Comparison of ENCODE assay signal across 28 cellular contexts in genomic region chr10:31942892-31943291, GRCh38. TPM values are rescaled to one million over a fixed set of nuclear protein-coding genes. Genes with fewer than 3 reads are reported as not detected.
DNase-seq lines count a peak whose midpoint lies in the region; ATAC-seq, FAIRE-seq and TF ChIP-seq lines count a peak whose summit lies in the region.
"Had no signal": no experiment of that assay in that cellular context is flagged by ENCODE, and none has a peak within 500 bp of the region (broad histone marks: within the 10 kb centered on the region; RNA-seq: fewer than 3 reads in every experiment).

No MANE protein-coding gene starts in this region.

- H3K27ac ChIP-seq in HCT116 (ENCODE audit: low read depth, low read length) (peak overlapping the region; percentile 95), VCaP (peak overlapping the region; percentile 80), left lung (no peak overlapping the region), small intestine (ENCODE audit: low read depth in 1 of 2, low read length in 1 of 2) (peak overlapping the region in 1 of 2 donors; percentile 38), suprapubic skin (no peak overlapping the region), MM.1S (ENCODE audit: low read length) (no peak overlapping the region)
- H3K27ac ChIP-seq: gastrocnemius medialis, ovary, right atrium auricular region had no signal

- H3K36me3 ChIP-seq in HCT116 (ENCODE audit: control insufficient read depth in 1 of 2, insufficient read depth in 2 of 2, low read length in 2 of 2): no peaks in the 10 kb centered on the region
- no peaks in the 10 kb centered on the region for H3K36me3 ChIP-seq in left lung
- H3K36me3 ChIP-seq in small intestine (ENCODE audit: control insufficient read depth in 2 of 2, insufficient read depth in 2 of 2, low read length in 2 of 2): no peaks in the 10 kb centered on the region
- H3K36me3 ChIP-seq in suprapubic skin: no peaks in the 10 kb centered on the region
- no peaks in the 10 kb centered on the region for H3K36me3 ChIP-seq in MM.1S (replicated peaks; ENCODE audit: insufficient read depth, low read length)
- H3K36me3 ChIP-seq: gastrocnemius medialis, HAP-1, ovary, right atrium auricular region had no signal

- POLR2A ChIA-PET in HCT116 (lab: Charles Lee): interaction anchor here (1.6 kb wide), 1 partner anchor 10 kb away, joined by 5 read pairs; no protein-coding TSS in a partner anchor

- H3K79me2 ChIP-seq in HCT116 (ENCODE audit: insufficient read depth, low read length): peaks cover 7% of the 10 kb centered on the region; the same call in 1 of the 2 replicates
- no peaks in the 10 kb centered on the region for H3K79me2 ChIP-seq in MM.1S (ENCODE audit: low read length)

- TF ChIP-seq CTCF in HCT116 (IDR thresholded peaks at IDR 0.05 in 2 of 3, conservative IDR thresholded peaks at IDR 0.05 in 1 of 3; ENCODE audit: borderline replicate concordance in 1 of 3, insufficient read depth in 1 of 3, low read depth in 2 of 3, low read length in 2 of 3) (no peak), VCaP (conservative IDR thresholded peaks at IDR 0.05) (no peak), left lung (IDR thresholded peaks at IDR 0.05) (no peak), suprapubic skin (IDR thresholded peaks at IDR 0.05) (no peak), MM.1S (IDR thresholded peaks at IDR 0.05; ENCODE audit: low read length) (no peak)

- ATAC-seq in HCT116 (no peak), left lung (peak; percentile 55), GM21367 (IDR thresholded peaks at IDR 0.05; ENCODE audit: unreplicated experiment) (no peak), HG03097 (IDR thresholded peaks at IDR 0.05; ENCODE audit: low FRiP score, unreplicated experiment) (no peak)
- ATAC-seq: activated CD4-positive, CD25-positive, alpha-beta regulatory T cell treated with anti-CD3 and anti-CD28 coated beads, Interleukin-2, amount 50 U/mL, for 24 hours; gastrocnemius medialis; left ventricle myocardium superior had no signal

- H3K9me3 ChIP-seq in HCT116 (ENCODE audit: control insufficient read depth in 1 of 2, insufficient read depth in 1 of 2, low read depth in 1 of 2, low read length in 2 of 2) (no peaks in the 10 kb centered on the region), left lung (no peaks in the 10 kb centered on the region), small intestine (ENCODE audit: control insufficient read depth, low read depth) (no peaks in the 10 kb centered on the region), suprapubic skin (no peaks in the 10 kb centered on the region), MM.1S (replicated peaks; ENCODE audit: insufficient read depth, low read length) (no peaks in the 10 kb centered on the region)
- H3K9me3 ChIP-seq: gastrocnemius medialis, HAP-1, ovary, right atrium auricular region had no signal

- RAD21 ChIA-PET in HCT116 (lab: Charles Lee; ENCODE audit: low non-redundant PET in 1 of 2, low total read pairs in 2 of 2, uncharacterized antibody in 2 of 2, unreplicated experiment in 2 of 2): no interaction called here

- H3K4me2 ChIP-seq in HCT116 (ENCODE audit: low read length): peak overlapping the region; percentile 66
- H3K4me2 ChIP-seq in MM.1S (ENCODE audit: low read depth, low read length): no peak overlapping the region

- CTCF ChIA-PET in HCT116 (lab: Charles Lee): no interaction called here

- H4K20me1 ChIP-seq in HCT116 (ENCODE audit: insufficient read depth) (no peaks in the 10 kb centered on the region), MM.1S (ENCODE audit: insufficient read depth, low read length) (no peaks in the 10 kb centered on the region)

- H3K9ac ChIP-seq in HCT116 (ENCODE audit: low read length) (peak overlapping the region; percentile 56; the same call in 1 of the 2 replicates), MM.1S (ENCODE audit: low read length) (no peak overlapping the region)

- TF ChIP-seq EP300 in suprapubic skin (IDR thresholded peaks at IDR 0.05): no peak

- H3K27me3 ChIP-seq in HCT116 (ENCODE audit: insufficient read depth, low read length) (no peaks in the 10 kb centered on the region), left lung (no peaks in the 10 kb centered on the region), small intestine (ENCODE audit: control insufficient read depth in 2 of 2, insufficient read depth in 2 of 2, low read length in 2 of 2) (no peaks in the 10 kb centered on the region), suprapubic skin (no peaks in the 10 kb centered on the region), MM.1S (replicated peaks; ENCODE audit: insufficient read depth, low read length) (no peaks in the 10 kb centered on the region)
- H3K27me3 ChIP-seq: gastrocnemius medialis, ovary, right atrium auricular region had no signal

- DNase-seq in HCT116 (ENCODE audit: low read depth, low spot score) (no peak), left lung (no peak), small intestine (peak; percentile 89), suprapubic skin (ENCODE audit: low spot score in 2 of 2) (no peak), MM.1S (no peak)
- DNase-seq: activated CD4-positive, alpha-beta memory T cell treated with anti-CD3 and anti-CD28 coated beads, Interleukin-2, amount 10 ng/mL, durations not matched to agents 7 days and 5 days; C1 segment of cervical spinal cord; central memory CD4-positive, alpha-beta T cell; gastrocnemius medialis; hippocampal formation; Kasumi-1; left ventricle myocardium superior; NCI-H1092; NCI-H187; NCI-H2171 treated with DMSO at 0.1 percent for 48 hours; NCI-H524; nephron progenitor cell; NK-92 treated with Interleukin-12 subunit alpha and Interleukin-12 subunit beta, amount 100 ng/mL, for 24 hours; ovary; stimulated activated CD4-positive, alpha-beta T cell treated with anti-CD3 and anti-CD28 coated beads, Interleukin-2, amount 100 ng/mL, for 48 hours had no signal

- H3F3A ChIP-seq in MM.1S (ENCODE audit: insufficient read depth, low read length): no peaks in the 10 kb centered on the region

- WGBS in small intestine, 3 donors: 14 to 66% (median 28%) methylated on average over 4 of the region's 4 CpGs
- WGBS in suprapubic skin: 82% methylated on average over 4 of the region's 4 CpGs

- H3K4me3 ChIP-seq in HCT116 (replicated peaks in 1 of 2; ENCODE audit: low read depth in 1 of 2, low read length in 2 of 2) (no peak overlapping the region), left lung (no peak overlapping the region), small intestine (ENCODE audit: low read depth in 1 of 2, low read length in 2 of 2) (no peak overlapping the region), suprapubic skin (no peak overlapping the region), MM.1S (ENCODE audit: low read length) (no peak overlapping the region)
- H3K4me3 ChIP-seq: gastrocnemius medialis, HAP-1, ovary, right atrium auricular region had no signal

- H3K9me2 ChIP-seq in HCT116 (ENCODE audit: insufficient read depth) (no peaks in the 10 kb centered on the region), MM.1S (replicated peaks; ENCODE audit: insufficient read depth, low read length) (no peaks in the 10 kb centered on the region)

- BruUV-seq in HCT116 (replicated peaks; lab: Mats Ljungman, UMichigan): no TSS peak

- intact Hi-C loops in HCT116 (cut with micrococcal nuclease): no loop called here
- intact Hi-C loops in left lung (cut with DNase I): no loop called here

- no peak for TF ChIP-seq POLR2A in HCT116 (IDR thresholded peaks at IDR 0.05; ENCODE audit: borderline replicate concordance, extremely low read depth, insufficient read depth, insufficient read length)
- no peak for TF ChIP-seq POLR2A in suprapubic skin (IDR thresholded peaks at IDR 0.05)

- FAIRE-seq in small intestine (lab: Jason Lieb, UNC): peak; percentile 36
- FAIRE-seq: astrocyte, GM19239 had no signal

- TF ChIP-seq RAD21 in HCT116 (IDR thresholded peaks at IDR 0.05; ENCODE audit: low read depth): no peak

- no peak overlapping the region for H2AFZ ChIP-seq in HCT116 (ENCODE audit: low read depth, low read length, poor library complexity, severe bottlenecking)
- no peak overlapping the region for H2AFZ ChIP-seq in MM.1S (ENCODE audit: low read length)

- H3K4me1 ChIP-seq in HCT116 (ENCODE audit: control insufficient read depth in 1 of 2, insufficient read depth in 2 of 2, low read length in 2 of 2) (peaks cover 86 to 98% of the 10 kb centered on the region in 2 experiments), left lung (peaks cover 5 to 29% of the 10 kb centered on the region in 2 donors), small intestine (ENCODE audit: control insufficient read depth in 2 of 2, insufficient read depth in 1 of 2, low read depth in 1 of 2, low read length in 1 of 2) (peaks cover 0 to 11% of the 10 kb centered on the region in 2 donors), suprapubic skin (peaks cover 43% of the 10 kb centered on the region), MM.1S (ENCODE audit: low read length) (no peaks in the 10 kb centered on the region)

TF ChIP-seq in HCT116, 20 proteins besides CTCF, POLR2A, EP300 and RAD21:
- no peak for TF ChIP-seq ATF3 (IDR thresholded peaks at IDR 0.05)
- no peak for TF ChIP-seq ZBTB33 (IDR thresholded peaks at IDR 0.05; ENCODE audit: extremely low read depth, insufficient replicate concordance, low read length)
TF ChIP-seq in HCT116: peak in this region for 0.

RNA-seq across cellular contexts. Expression of gene ARHGAP12, which starts 14.3 kb away (rescaled TPM):
- total RNA-seq in HCT116 (2021; ENCODE audit: unreplicated experiment) (80.3 TPM), left lung (10 to 100 TPM; 25.5 TPM), suprapubic skin (10 to 100 TPM; 25.7 to 64.5 (median 39.5) TPM)
- polyA plus RNA-seq in HCT116 (2012): 17.4 and 25.6 TPM in 2 replicates
- 10 to 100 TPM; 15.9 to 34.0 (median 31.8) TPM for polyA plus RNA-seq in small intestine

Comparison
In these comparisons a context has a peak if more than half of its experiments do, and no peak if none do; other contexts are left out.
1. H3K27ac ChIP-seq: peak in HCT116 (single experiment) and VCaP (single experiment); none in left lung (0 of 2), suprapubic skin (single experiment) and MM.1S (single experiment).